In genomic region chr9:82923410-82924242, GRCh38 we compare ENCODE assay signal across 1 cellular context.
TF ChIP-seq lines count a peak whose summit lies in the region.

No MANE protein-coding gene starts in this region.

TF ChIP-seq in HEK293, 187 proteins besides CTCF, POLR2A, EP300 and RAD21 (continued from another document):
- TF ChIP-seq ZNF366 (tag by site-specific recombination; conservative IDR thresholded peaks at IDR 0.05), result peak; percentile 94
- TF ChIP-seq ZNF558 (tag by site-specific recombination; IDR thresholded peaks at IDR 0.05), result peak; percentile 82
- TF ChIP-seq, protein P1, sequence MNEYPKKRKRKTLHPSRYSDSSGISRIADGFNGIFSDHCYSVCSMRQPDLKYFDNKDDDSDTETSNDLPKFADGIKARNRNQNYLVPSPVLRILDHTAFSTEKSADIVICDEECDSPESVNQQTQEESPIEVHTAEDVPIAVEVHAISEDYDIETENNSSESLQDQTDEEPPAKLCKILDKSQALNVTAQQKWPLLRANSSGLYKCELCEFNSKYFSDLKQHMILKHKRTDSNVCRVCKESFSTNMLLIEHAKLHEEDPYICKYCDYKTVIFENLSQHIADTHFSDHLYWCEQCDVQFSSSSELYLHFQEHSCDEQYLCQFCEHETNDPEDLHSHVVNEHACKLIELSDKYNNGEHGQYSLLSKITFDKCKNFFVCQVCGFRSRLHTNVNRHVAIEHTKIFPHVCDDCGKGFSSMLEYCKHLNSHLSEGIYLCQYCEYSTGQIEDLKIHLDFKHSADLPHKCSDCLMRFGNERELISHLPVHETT (tag by site-specific recombination; IDR thresholded peaks at IDR 0.05), result peak; percentile 92
- no peak for TF ChIP-seq ZNF223 (tag by site-specific recombination; IDR thresholded peaks at IDR 0.05)
- no peak for TF ChIP-seq ZNF530 (tag by site-specific recombination; IDR thresholded peaks at IDR 0.05; ENCODE audit: low read depth)
- TF ChIP-seq ZNF473 (tag by site-specific recombination; IDR thresholded peaks at IDR 0.05), result no peak
- TF ChIP-seq FEZF1 (tag by site-specific recombination; IDR thresholded peaks at IDR 0.05), result peak; percentile 97
- peak; percentile 97 for TF ChIP-seq ZEB2 (tag by site-specific recombination; IDR thresholded peaks at IDR 0.05)
- TF ChIP-seq, protein P2, sequence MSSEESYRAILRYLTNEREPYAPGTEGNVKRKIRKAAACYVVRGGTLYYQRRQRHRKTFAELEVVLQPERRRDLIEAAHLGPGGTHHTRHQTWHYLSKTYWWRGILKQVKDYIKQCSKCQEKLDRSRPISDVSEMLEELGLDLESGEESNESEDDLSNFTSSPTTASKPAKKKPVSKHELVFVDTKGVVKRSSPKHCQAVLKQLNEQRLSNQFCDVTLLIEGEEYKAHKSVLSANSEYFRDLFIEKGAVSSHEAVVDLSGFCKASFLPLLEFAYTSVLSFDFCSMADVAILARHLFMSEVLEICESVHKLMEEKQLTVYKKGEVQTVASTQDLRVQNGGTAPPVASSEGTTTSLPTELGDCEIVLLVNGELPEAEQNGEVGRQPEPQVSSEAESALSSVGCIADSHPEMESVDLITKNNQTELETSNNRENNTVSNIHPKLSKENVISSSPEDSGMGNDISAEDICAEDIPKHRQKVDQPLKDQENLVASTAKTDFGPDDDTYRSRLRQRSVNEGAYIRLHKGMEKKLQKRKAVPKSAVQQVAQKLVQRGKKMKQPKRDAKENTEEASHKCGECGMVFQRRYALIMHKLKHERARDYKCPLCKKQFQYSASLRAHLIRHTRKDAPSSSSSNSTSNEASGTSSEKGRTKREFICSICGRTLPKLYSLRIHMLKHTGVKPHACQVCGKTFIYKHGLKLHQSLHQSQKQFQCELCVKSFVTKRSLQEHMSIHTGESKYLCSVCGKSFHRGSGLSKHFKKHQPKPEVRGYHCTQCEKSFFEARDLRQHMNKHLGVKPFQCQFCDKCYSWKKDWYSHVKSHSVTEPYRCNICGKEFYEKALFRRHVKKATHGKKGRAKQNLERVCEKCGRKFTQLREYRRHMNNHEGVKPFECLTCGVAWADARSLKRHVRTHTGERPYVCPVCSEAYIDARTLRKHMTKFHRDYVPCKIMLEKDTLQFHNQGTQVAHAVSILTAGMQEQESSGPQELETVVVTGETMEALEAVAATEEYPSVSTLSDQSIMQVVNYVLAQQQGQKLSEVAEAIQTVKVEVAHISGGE (tag by site-specific recombination; conservative IDR thresholded peaks at IDR 0.05; ENCODE audit: low read depth), result peak; percentile 91
- TF ChIP-seq SP7 (tag by site-specific recombination; IDR thresholded peaks at IDR 0.05), result peak; percentile 96
- TF ChIP-seq ZBTB6 (tag by site-specific recombination; IDR thresholded peaks at IDR 0.05), result no peak
- TF ChIP-seq ZNF354C (tag by site-specific recombination; IDR thresholded peaks at IDR 0.05; ENCODE audit: borderline replicate concordance, low read depth), result no peak
- peak; percentile 68; the same call in 1 of the 2 replicates for TF ChIP-seq KLF7 (tag by site-specific recombination; IDR thresholded peaks at IDR 0.05; ENCODE audit: borderline replicate concordance)
- TF ChIP-seq, protein P3, sequence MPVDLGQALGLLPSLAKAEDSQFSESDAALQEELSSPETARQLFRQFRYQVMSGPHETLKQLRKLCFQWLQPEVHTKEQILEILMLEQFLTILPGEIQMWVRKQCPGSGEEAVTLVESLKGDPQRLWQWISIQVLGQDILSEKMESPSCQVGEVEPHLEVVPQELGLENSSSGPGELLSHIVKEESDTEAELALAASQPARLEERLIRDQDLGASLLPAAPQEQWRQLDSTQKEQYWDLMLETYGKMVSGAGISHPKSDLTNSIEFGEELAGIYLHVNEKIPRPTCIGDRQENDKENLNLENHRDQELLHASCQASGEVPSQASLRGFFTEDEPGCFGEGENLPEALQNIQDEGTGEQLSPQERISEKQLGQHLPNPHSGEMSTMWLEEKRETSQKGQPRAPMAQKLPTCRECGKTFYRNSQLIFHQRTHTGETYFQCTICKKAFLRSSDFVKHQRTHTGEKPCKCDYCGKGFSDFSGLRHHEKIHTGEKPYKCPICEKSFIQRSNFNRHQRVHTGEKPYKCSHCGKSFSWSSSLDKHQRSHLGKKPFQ (tag by site-specific recombination; IDR thresholded peaks at IDR 0.05), result peak; percentile 64
- TF ChIP-seq ZSCAN18 (tag by site-specific recombination; IDR thresholded peaks at IDR 0.05), result peak; percentile 86
- TF ChIP-seq ZNF341 (tag by site-specific recombination; IDR thresholded peaks at IDR 0.05; ENCODE audit: low read depth), result peak; percentile 72
- TF ChIP-seq ZNF426 (tag by site-specific recombination; IDR thresholded peaks at IDR 0.05), result no peak; the same call in 1 of the 2 replicates
- peak; percentile 98 for TF ChIP-seq OSR2 (tag by site-specific recombination; IDR thresholded peaks at IDR 0.05)
- TF ChIP-seq ZNF596 (tag by site-specific recombination; IDR thresholded peaks at IDR 0.05), result 0 out of 2 replicates have a peak, but pooled peaks have one; percentile 21
- TF ChIP-seq ZNF23 (tag by site-specific recombination; IDR thresholded peaks at IDR 0.05; ENCODE audit: borderline replicate concordance), result no peak
- TF ChIP-seq, protein P4, sequence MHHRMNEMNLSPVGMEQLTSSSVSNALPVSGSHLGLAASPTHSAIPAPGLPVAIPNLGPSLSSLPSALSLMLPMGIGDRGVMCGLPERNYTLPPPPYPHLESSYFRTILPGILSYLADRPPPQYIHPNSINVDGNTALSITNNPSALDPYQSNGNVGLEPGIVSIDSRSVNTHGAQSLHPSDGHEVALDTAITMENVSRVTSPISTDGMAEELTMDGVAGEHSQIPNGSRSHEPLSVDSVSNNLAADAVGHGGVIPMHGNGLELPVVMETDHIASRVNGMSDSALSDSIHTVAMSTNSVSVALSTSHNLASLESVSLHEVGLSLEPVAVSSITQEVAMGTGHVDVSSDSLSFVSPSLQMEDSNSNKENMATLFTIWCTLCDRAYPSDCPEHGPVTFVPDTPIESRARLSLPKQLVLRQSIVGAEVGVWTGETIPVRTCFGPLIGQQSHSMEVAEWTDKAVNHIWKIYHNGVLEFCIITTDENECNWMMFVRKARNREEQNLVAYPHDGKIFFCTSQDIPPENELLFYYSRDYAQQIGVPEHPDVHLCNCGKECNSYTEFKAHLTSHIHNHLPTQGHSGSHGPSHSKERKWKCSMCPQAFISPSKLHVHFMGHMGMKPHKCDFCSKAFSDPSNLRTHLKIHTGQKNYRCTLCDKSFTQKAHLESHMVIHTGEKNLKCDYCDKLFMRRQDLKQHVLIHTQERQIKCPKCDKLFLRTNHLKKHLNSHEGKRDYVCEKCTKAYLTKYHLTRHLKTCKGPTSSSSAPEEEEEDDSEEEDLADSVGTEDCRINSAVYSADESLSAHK (tag by site-specific recombination; IDR thresholded peaks at IDR 0.05), result peak; percentile 91
- peak; percentile 61; the same call in 1 of the 2 replicates for TF ChIP-seq MZF1 (tag by site-specific recombination; IDR thresholded peaks at IDR 0.05; ENCODE audit: borderline replicate concordance)
- TF ChIP-seq ZBTB21 (tag by site-specific recombination; IDR thresholded peaks at IDR 0.05), result peak; percentile 91
- peak; percentile 94 for TF ChIP-seq HIC1 (tag by site-specific recombination; IDR thresholded peaks at IDR 0.05)
- no peak for TF ChIP-seq ZBTB20 (tag by site-specific recombination; IDR thresholded peaks at IDR 0.05)
- TF ChIP-seq, protein P5, sequence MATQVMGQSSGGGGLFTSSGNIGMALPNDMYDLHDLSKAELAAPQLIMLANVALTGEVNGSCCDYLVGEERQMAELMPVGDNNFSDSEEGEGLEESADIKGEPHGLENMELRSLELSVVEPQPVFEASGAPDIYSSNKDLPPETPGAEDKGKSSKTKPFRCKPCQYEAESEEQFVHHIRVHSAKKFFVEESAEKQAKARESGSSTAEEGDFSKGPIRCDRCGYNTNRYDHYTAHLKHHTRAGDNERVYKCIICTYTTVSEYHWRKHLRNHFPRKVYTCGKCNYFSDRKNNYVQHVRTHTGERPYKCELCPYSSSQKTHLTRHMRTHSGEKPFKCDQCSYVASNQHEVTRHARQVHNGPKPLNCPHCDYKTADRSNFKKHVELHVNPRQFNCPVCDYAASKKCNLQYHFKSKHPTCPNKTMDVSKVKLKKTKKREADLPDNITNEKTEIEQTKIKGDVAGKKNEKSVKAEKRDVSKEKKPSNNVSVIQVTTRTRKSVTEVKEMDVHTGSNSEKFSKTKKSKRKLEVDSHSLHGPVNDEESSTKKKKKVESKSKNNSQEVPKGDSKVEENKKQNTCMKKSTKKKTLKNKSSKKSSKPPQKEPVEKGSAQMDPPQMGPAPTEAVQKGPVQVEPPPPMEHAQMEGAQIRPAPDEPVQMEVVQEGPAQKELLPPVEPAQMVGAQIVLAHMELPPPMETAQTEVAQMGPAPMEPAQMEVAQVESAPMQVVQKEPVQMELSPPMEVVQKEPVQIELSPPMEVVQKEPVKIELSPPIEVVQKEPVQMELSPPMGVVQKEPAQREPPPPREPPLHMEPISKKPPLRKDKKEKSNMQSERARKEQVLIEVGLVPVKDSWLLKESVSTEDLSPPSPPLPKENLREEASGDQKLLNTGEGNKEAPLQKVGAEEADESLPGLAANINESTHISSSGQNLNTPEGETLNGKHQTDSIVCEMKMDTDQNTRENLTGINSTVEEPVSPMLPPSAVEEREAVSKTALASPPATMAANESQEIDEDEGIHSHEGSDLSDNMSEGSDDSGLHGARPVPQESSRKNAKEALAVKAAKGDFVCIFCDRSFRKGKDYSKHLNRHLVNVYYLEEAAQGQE (tag by site-specific recombination; IDR thresholded peaks at IDR 0.05), result 0 out of 2 replicates have a peak, but pooled peaks have one; percentile 17
- peak; percentile 87 for TF ChIP-seq ZNF324 (tag by site-specific recombination; IDR thresholded peaks at IDR 0.05)
- peak; percentile 78 for TF ChIP-seq PATZ1 (tag by site-specific recombination; IDR thresholded peaks at IDR 0.05)
- TF ChIP-seq ZNF645 (tag by site-specific recombination; IDR thresholded peaks at IDR 0.05), result peak; percentile 88; the same call in 1 of the 2 replicates
- peak; percentile 81; the same call in 1 of the 2 replicates for TF ChIP-seq GLI4 (tag by site-specific recombination; IDR thresholded peaks at IDR 0.05)
- TF ChIP-seq ZNF664 (tag by site-specific recombination; IDR thresholded peaks at IDR 0.05), result 0 out of 2 replicates have a peak, but pooled peaks have one; percentile 40
- TF ChIP-seq ZNF623 (tag by site-specific recombination; IDR thresholded peaks at IDR 0.05), result no peak
- no peak for TF ChIP-seq KLF16 (tag by site-specific recombination; IDR thresholded peaks at IDR 0.05)
